ENCODE assay signal across 8 cellular contexts in genomic region chr17:44221862-44222111, GRCh38.
DNase-seq lines count a peak whose midpoint lies in the region; ATAC-seq and TF ChIP-seq lines count a peak whose summit lies in the region.

No MANE protein-coding gene starts in this region.

- H3K4me3 ChIP-seq in WERI-Rb-1 (ENCODE audit: low read depth, low read length): peak overlapping the region; percentile 68
- H3K4me3 ChIP-seq in foreskin fibroblast (ENCODE audit: low read depth in 1 of 2, low read length in 2 of 2): peak overlapping the region; percentile 80 to 95
- peak overlapping the region; percentile 90 for H3K4me3 ChIP-seq in skeletal muscle cell (ENCODE audit: low read depth, low read length)

- DNase-seq in GM13976 (ENCODE audit: low spot score) (peak; percentile 50), WERI-Rb-1 (peak; percentile 57), foreskin fibroblast (no peak), skeletal muscle cell (ENCODE audit: low read depth) (no peak), NCI-H2171 treated with DMSO at 0.1 percent for 48 hours (lab: John Stamatoyannopoulos, UW) (no peak), NOMO-1 treated with DMSO at 0.1 percent for 48 hours (lab: John Stamatoyannopoulos, UW; ENCODE audit: unreplicated experiment) (no peak)

- TF ChIP-seq CTCF in GM13976 (IDR thresholded peaks at IDR 0.05; ENCODE audit: borderline replicate concordance, control extremely low read depth, extremely low read depth, insufficient read depth, missing control alignments) (no peak), WERI-Rb-1 (IDR thresholded peaks at IDR 0.05; ENCODE audit: low read depth, low read length) (no peak), foreskin fibroblast (IDR thresholded peaks at IDR 0.05; ENCODE audit: low read depth, low read length) (no peak)

- H3K27ac ChIP-seq in WERI-Rb-1: peak overlapping the region; percentile 99

- no peaks in the 10 kb centered on the region for H3K27me3 ChIP-seq in WERI-Rb-1 (ENCODE audit: insufficient read depth, low read depth, severe bottlenecking)

- H3K9me3 ChIP-seq in WERI-Rb-1 (ENCODE audit: severe bottlenecking): no peaks in the 10 kb centered on the region

- H3K36me3 ChIP-seq in WERI-Rb-1: peaks cover 22% of the 10 kb centered on the region

- in situ Hi-C loops in GM13976 (cut with MboI; ENCODE audit: low sequenced_read_pairs, unreplicated experiment): loop anchor here (25.0 kb wide), 1 partner anchor 291 kb away; the partner anchor contains the start of gene GPATCH8

- ATAC-seq in GM21619 (IDR thresholded peaks at IDR 0.05; ENCODE audit: unreplicated experiment) (no peak), GM18511 (IDR thresholded peaks at IDR 0.05; ENCODE audit: unreplicated experiment) (no peak)

Comparison
In these comparisons a context has a peak if more than half of its experiments do, and no peak if none do; other contexts are left out.
1. DNase-seq: peak in GM13976 (single experiment) and WERI-Rb-1 (single experiment); none in foreskin fibroblast (0 of 2), skeletal muscle cell (single experiment), NCI-H2171 treated with DMSO at 0.1 percent for 48 hours (single experiment) and NOMO-1 treated with DMSO at 0.1 percent for 48 hours (single experiment).
2. Peak in every context shown above with its lines, with median percentiles within 50 percentile points of each other: H3K4me3 ChIP-seq.